1 cellular context compared by ENCODE assay signal in genomic region chr12:80142640-80143039, GRCh38.
TF ChIP-seq lines count a peak whose summit lies in the region.

No MANE protein-coding gene starts in this region.

TF ChIP-seq in IMR-90, 13 proteins besides CTCF, POLR2A, EP300 and RAD21:
- no peak for TF ChIP-seq FOS (IDR thresholded peaks at IDR 0.05; ENCODE audit: low read depth, low read length)
- TF ChIP-seq NFE2L2 (IDR thresholded peaks at IDR 0.05; ENCODE audit: low read depth, low read length), result no peak
- no peak for TF ChIP-seq MAFK (IDR thresholded peaks at IDR 0.05; ENCODE audit: low read depth, low read length)
- TF ChIP-seq RFX5 (IDR thresholded peaks at IDR 0.05; ENCODE audit: low read depth, low read length), result no peak
- no peak for TF ChIP-seq SMC3 (IDR thresholded peaks at IDR 0.05; ENCODE audit: low read depth, low read length)
- TF ChIP-seq CEBPB (IDR thresholded peaks at IDR 0.05; ENCODE audit: low read depth, low read length), result no peak
- TF ChIP-seq CHD1 (IDR thresholded peaks at IDR 0.05; ENCODE audit: low read depth, low read length), result no peak
- no peak for TF ChIP-seq RCOR1 (IDR thresholded peaks at IDR 0.05; ENCODE audit: insufficient replicate concordance, low read length)
- no peak for TF ChIP-seq BHLHE40 (IDR thresholded peaks at IDR 0.05; ENCODE audit: low read depth, low read length)
- no peak for TF ChIP-seq MXI1 (IDR thresholded peaks at IDR 0.05; ENCODE audit: borderline replicate concordance, low read depth, low read length)
- TF ChIP-seq ELK1 (IDR thresholded peaks at IDR 0.05; ENCODE audit: borderline replicate concordance, low read depth, low read length), result no peak
- no peak for TF ChIP-seq MAZ (IDR thresholded peaks at IDR 0.05; ENCODE audit: borderline replicate concordance, low read depth, low read length)
- no peak for TF ChIP-seq USF2 (IDR thresholded peaks at IDR 0.05; ENCODE audit: low read depth, low read length)
